Comparison of ENCODE assay signal across 8 cellular contexts in the genomic region with DNA sequence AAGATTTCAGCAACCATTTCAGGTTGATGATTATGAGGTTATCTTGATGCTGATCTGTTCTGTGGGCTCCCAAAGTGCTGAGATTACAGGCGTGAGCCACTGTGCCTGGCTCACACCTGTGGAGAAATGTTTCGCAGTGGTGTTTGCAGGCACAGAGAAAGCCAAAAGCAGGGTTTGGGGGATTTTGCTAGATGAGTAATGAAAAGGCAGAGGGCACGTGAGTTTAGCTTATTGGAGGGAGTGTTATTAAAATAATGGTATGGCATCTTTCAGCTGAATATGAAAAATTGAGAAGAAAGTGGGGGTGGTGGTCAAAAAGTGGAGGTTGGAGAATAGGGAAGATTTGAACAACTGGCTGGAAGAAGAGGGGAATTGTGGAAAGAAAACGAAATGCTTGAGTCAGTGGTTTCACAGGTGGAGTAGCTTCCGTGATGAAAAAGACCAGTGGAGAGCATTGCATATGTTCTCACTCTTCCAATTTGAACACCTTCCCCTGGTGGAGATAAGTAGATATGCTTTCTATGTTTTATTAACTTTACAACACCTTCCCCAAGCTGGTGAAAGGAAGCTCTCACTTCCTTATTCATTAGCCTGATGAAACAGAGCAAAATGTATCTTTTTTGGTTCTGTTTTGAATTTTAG. TPM values are rescaled to one million over a fixed set of nuclear protein-coding genes. Genes with fewer than 3 reads are reported as not detected.
A peak's percentile ranks its signal among the peaks of the same experiment; 100 is the strongest.
DNase-seq lines count a peak whose midpoint lies in the region; ATAC-seq, FAIRE-seq and TF ChIP-seq lines count a peak whose summit lies in the region.

No MANE protein-coding gene starts in this region.

- TF ChIP-seq EP300 in suprapubic skin (IDR thresholded peaks at IDR 0.05) = no peak

- H3K27me3 ChIP-seq in suprapubic skin = no peaks in the 10 kb centered on the region

- peak overlapping the region; percentile 68 for H3K4me3 Mint-ChIP-seq in stimulated activated effector memory CD8-positive, alpha-beta T cell treated with anti-CD3 and anti-CD28 coated beads, Interleukin-12 subunit alpha, Interleukin-12 subunit beta, amount 100 ng/mL, for 72 hours

- peaks cover 9% of the 10 kb centered on the region for H3K36me3 Mint-ChIP-seq in stimulated activated effector memory CD8-positive, alpha-beta T cell treated with anti-CD3 and anti-CD28 coated beads, Interleukin-12 subunit alpha, Interleukin-12 subunit beta, amount 100 ng/mL, for 72 hours

- H3K4me3 ChIP-seq in kidney (ENCODE audit: low read length in 2 of 2) (peak overlapping the region in 1 of 2 donors; percentile 51), suprapubic skin (no peak overlapping the region)

- intact Hi-C loops in kidney (cut with DNase I) = no loop called here

- no peak for TF ChIP-seq POLR2A in suprapubic skin (IDR thresholded peaks at IDR 0.05)

- H3K4me1 Mint-ChIP-seq in stimulated activated effector memory CD8-positive, alpha-beta T cell treated with anti-CD3 and anti-CD28 coated beads, Interleukin-12 subunit alpha, Interleukin-12 subunit beta, amount 100 ng/mL, for 72 hours = peaks cover 36% of the 10 kb centered on the region

- TF ChIP-seq CTCF in kidney (IDR thresholded peaks at IDR 0.05; ENCODE audit: borderline replicate concordance, extremely low read depth, insufficient read depth) (no peak), suprapubic skin (IDR thresholded peaks at IDR 0.05) (no peak)

- H3K27ac ChIP-seq in kidney (ENCODE audit: low read depth in 2 of 2, low read length in 2 of 2) = no peak overlapping the region
- H3K27ac ChIP-seq in suprapubic skin = no peak overlapping the region

- DNase-seq in stimulated activated CD4-positive, alpha-beta T cell treated with anti-CD3 and anti-CD28 coated beads, Interleukin-15, amount 100 ng/mL, for 24 hours = peak; percentile 57
- DNase-seq in stimulated activated CD4-positive, alpha-beta T cell treated with anti-CD3 and anti-CD28 coated beads, Interleukin-2, amount 100 ng/mL, for 48 hours = no peak
- peak; percentile 3 for DNase-seq in T-helper 9 cell
- DNase-seq in stimulated activated effector memory CD8-positive, alpha-beta T cell treated with anti-CD3 and anti-CD28 coated beads, Interleukin-12 subunit alpha, Interleukin-12 subunit beta, amount 100 ng/mL, for 72 hours (ENCODE audit: low spot score in 2 of 2) = peak in 1 of 2 donors; percentile 48
- no peak for DNase-seq in kidney
- DNase-seq in cerebellum (ENCODE audit: low spot score) = no peak
- no peak for DNase-seq in suprapubic skin (ENCODE audit: low spot score in 2 of 2)

- 77% methylated on average over 5 of the region's 5 CpGs for WGBS in suprapubic skin

- no peak for FAIRE-seq in kidney (lab: Jason Lieb, UNC)

- H3K4me1 ChIP-seq in kidney (ENCODE audit: control insufficient read depth in 1 of 2, insufficient read depth in 1 of 2, low read depth in 1 of 2, low read length in 2 of 2) = no peaks in the 10 kb centered on the region
- peaks cover 18% of the 10 kb centered on the region for H3K4me1 ChIP-seq in suprapubic skin

- H3K9ac ChIP-seq in kidney (ENCODE audit: low read length in 2 of 2) = no peak overlapping the region

- peak overlapping the region; percentile 68 for H3K27ac Mint-ChIP-seq in stimulated activated effector memory CD8-positive, alpha-beta T cell treated with anti-CD3 and anti-CD28 coated beads, Interleukin-12 subunit alpha, Interleukin-12 subunit beta, amount 100 ng/mL, for 72 hours

- no peaks in the 10 kb centered on the region for H3K36me3 ChIP-seq in kidney (ENCODE audit: control insufficient read depth in 1 of 2, insufficient read depth in 2 of 2, low read length in 2 of 2)
- no peaks in the 10 kb centered on the region for H3K36me3 ChIP-seq in suprapubic skin

- ATAC-seq in HG03103 (IDR thresholded peaks at IDR 0.05; ENCODE audit: low read depth, unreplicated experiment) = peak; percentile 33
- ATAC-seq in stimulated activated effector memory CD8-positive, alpha-beta T cell treated with anti-CD3 and anti-CD28 coated beads, Interleukin-12 subunit alpha, Interleukin-12 subunit beta, amount 100 ng/mL, for 72 hours = peak; percentile 65

- H3K9me3 ChIP-seq in kidney (ENCODE audit: control insufficient read depth in 1 of 2, low read length in 2 of 2) (no peaks in the 10 kb centered on the region), suprapubic skin (no peaks in the 10 kb centered on the region)

- H3K9me3 Mint-ChIP-seq in stimulated activated effector memory CD8-positive, alpha-beta T cell treated with anti-CD3 and anti-CD28 coated beads, Interleukin-12 subunit alpha, Interleukin-12 subunit beta, amount 100 ng/mL, for 72 hours = no peaks in the 10 kb centered on the region

RNA-seq across cellular contexts. Expression of a gene that starts 1.1 kb away (rescaled TPM):
- 9.0 TPM for total RNA-seq in kidney
- polyA plus RNA-seq in kidney (ENCODE audit: insufficient read depth, low read depth, low replicate concordance) = 2.0 TPM
- total RNA-seq in cerebellum = 12.2 TPM
- total RNA-seq in suprapubic skin = 1 to 10 TPM; 5.8 to 7.9 (median 7.0) TPM

RNA-seq across cellular contexts. Expression of a gene that starts 27.2 kb away (rescaled TPM):
- total RNA-seq in kidney = 6.3 TPM
- polyA plus RNA-seq in kidney (ENCODE audit: insufficient read depth, low read depth, low replicate concordance) = 1.4 TPM
- total RNA-seq in cerebellum = 10.1 TPM
- 1 to 10 TPM; 1.9 to 6.2 (median 3.7) TPM for total RNA-seq in suprapubic skin

Comparison
In these comparisons a context has a peak if more than half of its experiments do, and no peak if none do; other contexts are left out.
1. DNase-seq: peak in stimulated activated CD4-positive, alpha-beta T cell treated with anti-CD3 and anti-CD28 coated beads, Interleukin-15, amount 100 ng/mL, for 24 hours (single experiment) and T-helper 9 cell (single experiment); none in stimulated activated CD4-positive, alpha-beta T cell treated with anti-CD3 and anti-CD28 coated beads, Interleukin-2, amount 100 ng/mL, for 48 hours (0 of 2), kidney (single experiment), cerebellum (single experiment) and suprapubic skin (0 of 2).